8 cellular contexts compared by ENCODE assay signal in genomic region chr5:40680741-40681350, GRCh38. TPM values are rescaled to one million over a fixed set of nuclear protein-coding genes. Genes with fewer than 3 reads are reported as not detected.
DNase-seq lines count a peak whose midpoint lies in the region; ATAC-seq and TF ChIP-seq lines count a peak whose summit lies in the region.

No MANE protein-coding gene starts in this region.

- no peak for ATAC-seq in stimulated activated effector memory CD8-positive, alpha-beta T cell treated with anti-CD3 and anti-CD28 coated beads, Interleukin-12 subunit alpha, Interleukin-12 subunit beta, amount 100 ng/mL, for 72 hours
- ATAC-seq in HG02610 (IDR thresholded peaks at IDR 0.05; ENCODE audit: unreplicated experiment), result no peak
- ATAC-seq in GM18868 (IDR thresholded peaks at IDR 0.05; ENCODE audit: unreplicated experiment), result no peak

- H3K4me1 Mint-ChIP-seq in MCF 10A (ENCODE audit: insufficient read depth, unreplicated experiment), result peaks cover 65% of the 10 kb centered on the region
- peaks cover 33% of the 10 kb centered on the region for H3K4me1 Mint-ChIP-seq in stimulated activated effector memory CD8-positive, alpha-beta T cell treated with anti-CD3 and anti-CD28 coated beads, Interleukin-12 subunit alpha, Interleukin-12 subunit beta, amount 100 ng/mL, for 72 hours

- DNase-seq in GM10248 (ENCODE audit: extremely low spot score) (peak; percentile 22), RWPE1 (ENCODE audit: low spot score) (peak; percentile 28), MCF 10A (ENCODE audit: unreplicated experiment) (no peak), kidney tubule cell (ENCODE audit: low spot score) (peak; percentile 11), SW 1271 (lab: John Stamatoyannopoulos, UW) (no peak)
- peak; percentile 34 to 78 for DNase-seq in stimulated activated effector memory CD8-positive, alpha-beta T cell treated with anti-CD3 and anti-CD28 coated beads, Interleukin-12 subunit alpha, Interleukin-12 subunit beta, amount 100 ng/mL, for 72 hours (ENCODE audit: low spot score in 2 of 2)

- H3K27ac ChIP-seq in RWPE1, result peak overlapping the region; percentile 98

- peak overlapping the region; percentile 91 for H3K4me3 Mint-ChIP-seq in MCF 10A (ENCODE audit: unreplicated experiment)
- H3K4me3 Mint-ChIP-seq in stimulated activated effector memory CD8-positive, alpha-beta T cell treated with anti-CD3 and anti-CD28 coated beads, Interleukin-12 subunit alpha, Interleukin-12 subunit beta, amount 100 ng/mL, for 72 hours, result peak overlapping the region; percentile 99

- H3K36me3 Mint-ChIP-seq in MCF 10A (ENCODE audit: insufficient read depth, unreplicated experiment), result peaks cover 10% of the 10 kb centered on the region
- H3K36me3 Mint-ChIP-seq in stimulated activated effector memory CD8-positive, alpha-beta T cell treated with anti-CD3 and anti-CD28 coated beads, Interleukin-12 subunit alpha, Interleukin-12 subunit beta, amount 100 ng/mL, for 72 hours, result peaks cover 74% of the 10 kb centered on the region

- no TSS peak for BruUV-seq in MCF 10A (replicated peaks; lab: Mats Ljungman, UMichigan)

- no peaks in the 10 kb centered on the region for H3K9me3 Mint-ChIP-seq in MCF 10A (ENCODE audit: unreplicated experiment)
- H3K9me3 Mint-ChIP-seq in stimulated activated effector memory CD8-positive, alpha-beta T cell treated with anti-CD3 and anti-CD28 coated beads, Interleukin-12 subunit alpha, Interleukin-12 subunit beta, amount 100 ng/mL, for 72 hours, result no peaks in the 10 kb centered on the region

- CTCF ChIA-PET in GM10248 (lab: Yijun Ruan, JAX), result interaction anchor here (0.7 to 1.1 kb wide), 2 partner anchors 19 to 291 kb away, joined by 3 read pairs; no protein-coding TSS in a partner anchor
- CTCF ChIA-PET in RWPE1 (lab: Yijun Ruan, JAX), result interaction anchor here (0.6 kb wide), 1 partner anchor 736 kb away, joined by 4 read pairs; no protein-coding TSS in a partner anchor
- CTCF ChIA-PET in MCF 10A (lab: Yijun Ruan, JAX), result interaction anchor here (0.7 to 6.4 kb wide), 5 partner anchors 8 to 966 kb away, joined by 3 to 63 read pairs (median 9); no protein-coding TSS in a partner anchor

- no peaks in the 10 kb centered on the region for H3K27me3 Mint-ChIP-seq in MCF 10A (ENCODE audit: insufficient read depth, unreplicated experiment)

- intact Hi-C loops in MCF 10A (cut with micrococcal nuclease), result loop anchor here (10.0 kb wide), 1 partner anchor 456 kb away; no protein-coding TSS in a partner anchor

- TF ChIP-seq CTCF in GM10248 (IDR thresholded peaks at IDR 0.05; ENCODE audit: control extremely low read depth, extremely low read depth, low read depth, missing control alignments) (no peak), RWPE1 (conservative IDR thresholded peaks at IDR 0.05; ENCODE audit: low read depth) (0 out of 2 replicates have a peak, but pooled peaks have one; percentile 17), MCF 10A (IDR thresholded peaks at IDR 0.05; ENCODE audit: unreplicated experiment) (no peak)

- peak overlapping the region; percentile 97 for H3K27ac Mint-ChIP-seq in MCF 10A (ENCODE audit: low read depth, unreplicated experiment)
- H3K27ac Mint-ChIP-seq in stimulated activated effector memory CD8-positive, alpha-beta T cell treated with anti-CD3 and anti-CD28 coated beads, Interleukin-12 subunit alpha, Interleukin-12 subunit beta, amount 100 ng/mL, for 72 hours, result peak overlapping the region; percentile 99

- POLR2A ChIA-PET in GM10248 (lab: Yijun Ruan, JAX) (no interaction called here), RWPE1 (lab: Yijun Ruan, JAX; ENCODE audit: low non-redundant PET) (no interaction called here), MCF 10A (lab: Yijun Ruan, JAX) (interaction anchor here (0.6 to 1.7 kb wide), 10 partner anchors 58 to 966 kb away, joined by 3 to 6 read pairs (median 3); partner anchors contain the start of gene RPL37)

RNA-seq across cellular contexts. Expression of gene PTGER4, which starts 1.1 kb away (rescaled TPM):
- total RNA-seq in MCF 10A (2022), result 1.1 and 2.5 TPM in 2 replicates

Comparison
In these comparisons a context has a peak if more than half of its experiments do, and no peak if none do; other contexts are left out.
1. DNase-seq: peak in GM10248 (single experiment), RWPE1 (single experiment), kidney tubule cell (single experiment) and stimulated activated effector memory CD8-positive, alpha-beta T cell treated with anti-CD3 and anti-CD28 coated beads, Interleukin-12 subunit alpha, Interleukin-12 subunit beta, amount 100 ng/mL, for 72 hours (2 of 2); none in MCF 10A (single experiment) and SW 1271 (0 of 2).